In genomic region chr1:3268281-3268680, GRCh38 we compare ENCODE assay signal across 18 cellular contexts.
DNase-seq lines count a peak whose midpoint lies in the region; ATAC-seq and TF ChIP-seq lines count a peak whose summit lies in the region.
"Had no signal": no experiment of that assay in that cellular context is flagged by ENCODE, and none has a peak within 500 bp of the region (broad histone marks: within the 10 kb centered on the region; RNA-seq: fewer than 3 reads in every experiment).

No MANE protein-coding gene starts in this region.

- TF ChIP-seq CTCF in neural crest cell (conservative IDR thresholded peaks at IDR 0.05): no peak
- TF ChIP-seq CTCF in lower lobe of right lung (IDR thresholded peaks at IDR 0.05): no peak

- H3K9me3 Mint-ChIP-seq in neural crest cell: no peaks in the 10 kb centered on the region
- H3K9me3 Mint-ChIP-seq: CD4-positive, alpha-beta T cell; CD8-positive, alpha-beta T cell had no signal

- no peak overlapping the region for H3K27ac ChIP-seq in lower lobe of right lung
- H3K27ac ChIP-seq: 22Rv1; A549; BLaER1 treated with 17β-estradiol and CSF1 and Interleukin-3, amounts not matched to agents 10 nM and 100 nM; C4-2B had no signal

- no peaks in the 10 kb centered on the region for H3K9me3 ChIP-seq in lower lobe of right lung
- H3K9me3 ChIP-seq: A549; BLaER1 treated with 17β-estradiol and CSF1 and Interleukin-3, amounts not matched to agents 10 nM and 100 nM; Caco-2 had no signal

- DNase-seq in NCI-H1436 (lab: John Stamatoyannopoulos, UW) (peak; percentile 13), NCI-H1436 treated with DMSO at 0.1 percent for 48 hours (lab: John Stamatoyannopoulos, UW) (no peak), left ventricle myocardium superior (peak; percentile 10), left cardiac atrium (no peak), neural crest cell (ENCODE audit: low read depth, low spot score) (no peak), lower lobe of right lung (no peak)
- DNase-seq: AML-193; Caco-2; Calu3; CD4-positive, alpha-beta T cell; DMS79 treated with DMSO at 0.1 percent for 48 hours; GF-D8 had no signal

- H3K27me3 Mint-ChIP-seq in neural crest cell (ENCODE audit: low read depth): peaks cover 45% of the 10 kb centered on the region
- H3K27me3 Mint-ChIP-seq: B cell had no signal

- H3K4me1 ChIP-seq in lower lobe of right lung: no peaks in the 10 kb centered on the region
- H3K4me1 ChIP-seq: A549, Caco-2 had no signal

- peak overlapping the region; percentile 62 for H3K27ac Mint-ChIP-seq in neural crest cell (ENCODE audit: unreplicated experiment)
- H3K27ac Mint-ChIP-seq: B cell; CD4-positive, alpha-beta T cell; CD8-positive, alpha-beta T cell had no signal

- H3K4me3 ChIP-seq in lower lobe of right lung: no peak overlapping the region
- H3K4me3 ChIP-seq: A549; BLaER1 treated with 17β-estradiol and CSF1 and Interleukin-3, amounts not matched to agents 10 nM and 100 nM had no signal

- peaks cover 7% of the 10 kb centered on the region for H3K27me3 ChIP-seq in lower lobe of right lung (ENCODE audit: low read depth)

- no peaks in the 10 kb centered on the region for H3K36me3 Mint-ChIP-seq in neural crest cell (ENCODE audit: low read depth)
- H3K36me3 Mint-ChIP-seq: CD8-positive, alpha-beta T cell had no signal

- H3K4me3 Mint-ChIP-seq in neural crest cell: no peak overlapping the region
- H3K4me3 Mint-ChIP-seq: B cell; CD4-positive, alpha-beta T cell; CD8-positive, alpha-beta T cell had no signal

- intact Hi-C loops in left ventricle myocardium superior (cut with micrococcal nuclease): no loop called here
- intact Hi-C loops in left cardiac atrium (cut with DNase I): no loop called here
- intact Hi-C loops in lower lobe of right lung (cut with DNase I): no loop called here

- ATAC-seq in left ventricle myocardium superior: no peak
- ATAC-seq in left cardiac atrium: no peak
- no peak for ATAC-seq in lower lobe of right lung
- ATAC-seq: A549; CD8-positive, alpha-beta T cell had no signal

- H3K36me3 ChIP-seq in lower lobe of right lung: no peaks in the 10 kb centered on the region
- H3K36me3 ChIP-seq: BLaER1 treated with 17β-estradiol and CSF1 and Interleukin-3, amounts not matched to agents 10 nM and 100 nM had no signal

- peaks cover 9% of the 10 kb centered on the region for H3K4me1 Mint-ChIP-seq in neural crest cell
- H3K4me1 Mint-ChIP-seq: B cell had no signal

Comparison
In these comparisons a context has a peak if more than half of its experiments do, and no peak if none do; other contexts are left out.
1. DNase-seq: peak in NCI-H1436 (single experiment) and left ventricle myocardium superior (single experiment); none in NCI-H1436 treated with DMSO at 0.1 percent for 48 hours (single experiment), left cardiac atrium (single experiment), neural crest cell (single experiment) and lower lobe of right lung (single experiment).